ENCODE assay signal across 7 cellular contexts in the genomic region with DNA sequence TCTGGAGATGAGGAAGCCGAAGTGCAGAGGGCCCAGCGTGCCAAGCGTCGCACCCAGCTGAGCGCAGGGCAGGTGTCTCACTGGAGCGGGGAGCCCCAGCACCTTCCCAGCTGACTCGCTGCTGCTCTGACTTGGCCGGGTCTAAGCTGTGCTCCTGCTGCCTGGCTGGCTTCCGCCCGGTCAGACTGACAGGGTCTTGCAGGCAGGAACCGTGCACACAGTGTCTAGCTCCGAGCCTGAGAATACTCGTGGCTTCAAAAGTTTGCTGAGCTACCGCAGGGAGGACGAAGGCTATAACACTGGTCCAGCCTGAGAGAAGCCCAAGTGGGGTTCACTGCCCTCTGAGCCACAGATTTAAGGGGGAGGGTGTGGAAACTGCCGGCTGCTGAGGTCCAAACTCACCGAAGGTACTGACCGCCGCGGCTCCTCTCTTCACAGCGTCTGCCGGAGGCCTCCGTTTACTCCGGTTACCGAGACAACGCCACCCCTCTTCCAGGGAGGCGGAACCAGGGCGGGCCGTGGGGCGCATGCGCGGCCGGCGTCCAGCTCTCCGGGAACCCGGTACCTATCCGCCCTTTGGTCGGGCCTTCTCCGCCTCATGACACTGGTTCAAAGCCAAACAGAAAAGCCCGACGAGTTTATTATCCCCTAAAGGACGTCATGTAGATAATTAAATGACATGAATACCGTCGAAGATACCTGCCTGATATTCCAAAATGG. TPM values are rescaled to one million over a fixed set of nuclear protein-coding genes. Genes with fewer than 3 reads are reported as not detected.
DNase-seq lines count a peak whose midpoint lies in the region; ATAC-seq and TF ChIP-seq lines count a peak whose summit lies in the region.

A gene with protein sequence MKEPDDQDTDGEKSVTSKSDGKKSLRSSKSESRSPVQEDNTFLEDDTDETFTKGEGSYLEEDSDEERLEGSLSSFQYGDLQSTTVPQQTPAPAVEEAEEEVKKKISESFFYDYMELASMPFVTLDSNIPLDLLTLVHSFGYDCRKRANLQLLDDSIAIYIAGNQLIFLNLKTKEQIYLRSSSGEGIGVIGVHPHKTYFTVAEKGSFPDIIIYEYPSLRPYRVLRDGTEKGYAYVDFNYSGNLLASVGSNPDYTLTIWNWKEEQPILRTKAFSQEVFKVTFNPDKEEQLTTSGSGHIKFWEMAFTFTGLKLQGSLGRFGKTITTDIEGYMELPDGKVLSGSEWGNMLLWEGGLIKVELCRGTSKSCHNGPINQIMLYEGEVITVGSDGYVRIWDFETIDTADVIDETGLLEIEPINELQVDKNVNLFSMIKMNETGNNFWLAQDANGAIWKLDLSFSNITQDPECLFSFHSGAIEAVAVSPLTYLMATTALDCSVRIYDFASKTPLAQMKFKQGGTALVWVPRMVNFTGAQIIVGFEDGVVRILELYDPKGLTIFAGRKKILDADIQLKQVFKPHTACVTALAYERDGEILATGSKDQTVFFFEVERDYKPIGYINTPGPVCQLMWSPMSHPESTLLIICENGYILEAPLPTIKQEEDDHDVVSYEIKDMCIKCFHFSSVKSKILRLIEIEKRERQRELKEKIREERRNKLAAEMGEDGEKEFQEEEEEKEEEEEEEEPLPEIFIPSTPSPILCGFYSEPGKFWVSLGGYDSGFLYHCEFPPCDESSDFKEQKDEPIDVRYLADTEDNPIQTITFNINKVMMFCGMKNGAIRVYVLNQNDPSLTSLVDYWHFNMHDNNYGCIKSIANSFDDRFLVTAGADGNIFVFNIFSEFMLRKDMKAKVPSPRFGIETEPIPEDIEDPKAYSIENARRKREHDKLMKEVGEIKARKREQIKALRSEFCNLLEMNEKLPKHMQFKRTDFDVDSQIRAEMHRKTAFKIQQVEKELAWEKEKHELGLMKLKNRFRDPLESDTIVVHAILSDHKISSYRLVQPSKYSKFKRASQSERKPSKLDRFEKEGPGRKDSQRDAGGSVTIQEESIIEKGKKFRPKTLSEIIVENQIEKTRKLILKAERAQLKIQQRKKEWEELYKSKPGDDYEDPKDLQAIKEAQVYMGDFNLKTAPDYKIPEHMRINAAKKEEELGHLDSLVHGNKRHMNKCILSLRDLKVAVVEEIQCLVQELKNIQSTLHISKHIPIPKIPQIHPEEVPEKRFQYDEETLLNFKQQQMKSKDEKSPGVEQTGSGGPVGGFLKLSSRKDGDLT (N-terminal part only) (minus strand): TSS at position 443 of the 720 bp plus-strand sequence. CDS start 7,829 bp downstream, outside the sequence.

- H3K9me3 ChIP-seq in stomach smooth muscle (ENCODE audit: control insufficient read depth in 2 of 2, low read length in 2 of 2): no peaks in the 10 kb centered on the region

- H3K27ac ChIP-seq in stomach smooth muscle (ENCODE audit: low read length): no peak within 1 kb of the TSS

- H3K4me3 Mint-ChIP-seq in activated naive CD4-positive, alpha-beta T cell treated with anti-CD3 and anti-CD28 coated beads, Interleukin-2, amount 10 ng/mL, durations not matched to agents 7 days and 5 days: no peak within 1 kb of the TSS
- peak within 1 kb of the TSS; percentile 80 for H3K4me3 Mint-ChIP-seq in glutamatergic neuron (ENCODE audit: unreplicated experiment)

- no peak for TF ChIP-seq CTCF in glutamatergic neuron (IDR thresholded peaks at IDR 0.05; ENCODE audit: partially characterized antibody, unreplicated experiment)

- H3K9ac ChIP-seq in stomach smooth muscle (ENCODE audit: low read length in 2 of 2): peak within 1 kb of the TSS; percentile 30 to 57

- no peaks in the 10 kb centered on the region for H3K9me3 Mint-ChIP-seq in activated naive CD4-positive, alpha-beta T cell treated with anti-CD3 and anti-CD28 coated beads, Interleukin-2, amount 10 ng/mL, durations not matched to agents 7 days and 5 days
- H3K9me3 Mint-ChIP-seq in glutamatergic neuron (ENCODE audit: unreplicated experiment): no peaks in the 10 kb centered on the region

- peak within 1 kb of the TSS; percentile 71 to 72 for H3K4me3 ChIP-seq in stomach smooth muscle (ENCODE audit: low read length in 2 of 2)

- CTCF ChIA-PET in activated naive CD4-positive, alpha-beta T cell treated with anti-CD3 and anti-CD28 coated beads, Interleukin-2, amount 10 ng/mL, durations not matched to agents 7 days and 5 days (lab: Charles Lee): no interaction called here

- peaks cover 2% of the 10 kb centered on the region for H3K4me1 Mint-ChIP-seq in activated naive CD4-positive, alpha-beta T cell treated with anti-CD3 and anti-CD28 coated beads, Interleukin-2, amount 10 ng/mL, durations not matched to agents 7 days and 5 days
- H3K4me1 Mint-ChIP-seq in glutamatergic neuron (ENCODE audit: low read depth, unreplicated experiment): no peaks in the 10 kb centered on the region

- peaks cover 5% of the 10 kb centered on the region for H3K4me1 ChIP-seq in stomach smooth muscle (ENCODE audit: control insufficient read depth, insufficient read depth, low read length)

- no peak for ATAC-seq in GM21717 (IDR thresholded peaks at IDR 0.05; ENCODE audit: unreplicated experiment)
- no peak for ATAC-seq in GM18520 (IDR thresholded peaks at IDR 0.05; ENCODE audit: unreplicated experiment)

- DNase-seq in NCI-H2029 (lab: John Stamatoyannopoulos, UW) (peak; percentile 45), glutamatergic neuron (peak; percentile 85), non-pigmented ciliary epithelial cell (ENCODE audit: low read depth) (peak; percentile 23)
- DNase-seq in activated naive CD4-positive, alpha-beta T cell treated with anti-CD3 and anti-CD28 coated beads, Interleukin-2, amount 10 ng/mL, durations not matched to agents 7 days and 5 days: peak; percentile 59

- peaks cover 3% of the 10 kb centered on the region in 2 donors for H3K36me3 ChIP-seq in stomach smooth muscle (ENCODE audit: control insufficient read depth in 2 of 2, insufficient read depth in 2 of 2, low read length in 2 of 2)

- H3K36me3 Mint-ChIP-seq in activated naive CD4-positive, alpha-beta T cell treated with anti-CD3 and anti-CD28 coated beads, Interleukin-2, amount 10 ng/mL, durations not matched to agents 7 days and 5 days: peaks cover 15% of the 10 kb centered on the region
- no peaks in the 10 kb centered on the region for H3K36me3 Mint-ChIP-seq in glutamatergic neuron (ENCODE audit: unreplicated experiment)

- no peak within 1 kb of the TSS for H3K27ac Mint-ChIP-seq in activated naive CD4-positive, alpha-beta T cell treated with anti-CD3 and anti-CD28 coated beads, Interleukin-2, amount 10 ng/mL, durations not matched to agents 7 days and 5 days
- no peak within 1 kb of the TSS for H3K27ac Mint-ChIP-seq in glutamatergic neuron (ENCODE audit: unreplicated experiment)

- H3K27me3 Mint-ChIP-seq in activated naive CD4-positive, alpha-beta T cell treated with anti-CD3 and anti-CD28 coated beads, Interleukin-2, amount 10 ng/mL, durations not matched to agents 7 days and 5 days: no peaks in the 10 kb centered on the region
- H3K27me3 Mint-ChIP-seq in glutamatergic neuron (ENCODE audit: unreplicated experiment): no peaks in the 10 kb centered on the region

- H3K27me3 ChIP-seq in stomach smooth muscle (ENCODE audit: control insufficient read depth in 1 of 2, insufficient read depth in 2 of 2, low read length in 2 of 2): no peaks in the 10 kb centered on the region

RNA-seq across cellular contexts. Expression of the gene that starts here (rescaled TPM):
- 1.3 TPM for total RNA-seq in glutamatergic neuron (ENCODE audit: unreplicated experiment)

Comparison
In these comparisons a context has a peak if more than half of its experiments do, and no peak if none do; other contexts are left out.
1. DNase-seq: peak in every context shown above with its lines; median percentile 85 in glutamatergic neuron; 59 in activated naive CD4-positive, alpha-beta T cell treated with anti-CD3 and anti-CD28 coated beads, Interleukin-2, amount 10 ng/mL, durations not matched to agents 7 days and 5 days; 45 in NCI-H2029; 23 in non-pigmented ciliary epithelial cell.